8 cellular contexts compared by ENCODE assay signal in the genomic region with DNA sequence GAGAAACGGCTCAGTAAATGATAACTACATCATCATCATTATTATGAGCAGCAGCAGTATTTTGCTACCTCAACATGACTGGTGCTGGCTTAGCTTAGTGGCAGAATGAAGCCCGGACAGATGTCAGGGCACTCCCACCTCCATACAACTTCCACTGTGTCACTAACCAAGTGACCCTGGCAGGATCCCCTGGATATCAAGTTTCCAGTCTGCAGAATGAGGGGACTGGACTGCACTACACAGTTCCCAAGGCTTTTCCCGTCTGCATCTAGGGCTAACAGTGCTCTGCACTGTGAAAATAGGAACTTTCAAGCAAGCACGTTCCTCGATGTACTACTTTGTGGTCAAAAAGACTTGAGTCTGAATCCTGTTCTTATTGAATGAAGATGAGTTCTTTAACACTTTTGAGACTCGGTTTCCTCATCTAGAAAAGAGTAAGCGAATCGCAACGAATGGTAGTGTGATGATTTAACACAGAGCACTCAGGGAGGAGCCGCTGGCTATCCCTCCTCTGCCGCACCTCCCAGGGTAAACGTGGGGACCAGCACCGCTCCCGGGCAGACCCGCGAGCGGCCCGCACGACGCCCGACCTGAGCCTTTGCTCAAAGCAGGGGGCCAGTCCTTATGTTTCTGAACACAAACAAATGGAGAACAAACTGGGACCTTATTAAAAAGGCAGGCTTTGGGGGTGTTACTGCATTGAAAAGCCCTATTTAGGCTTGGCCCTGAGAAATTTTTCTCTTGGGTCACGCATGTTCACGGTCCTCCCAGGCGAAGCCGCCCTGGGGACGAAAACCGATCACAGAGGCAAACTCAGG. TPM values are rescaled to one million over a fixed set of nuclear protein-coding genes. Genes with fewer than 3 reads are reported as not detected.
A peak's percentile ranks its signal among the peaks of the same experiment; 100 is the strongest.
DNase-seq lines count a peak whose midpoint lies in the region; ATAC-seq and TF ChIP-seq lines count a peak whose summit lies in the region.

No MANE protein-coding gene starts in this region.

- peaks cover 12 to 31% (median 21%) of the 10 kb centered on the region in 4 donors for H3K4me1 Mint-ChIP-seq in CD4-positive, alpha-beta memory T cell

- CTCF ChIA-PET in CD4-positive, alpha-beta memory T cell (lab: Charles Lee; ENCODE audit: partially characterized antibody): interaction anchor here (1.3 kb wide), 1 partner anchor 147 kb away, joined by 4 read pairs; a partner anchor contains a TSS

- H3K27me3 Mint-ChIP-seq in CD4-positive, alpha-beta memory T cell: peaks cover 7 to 14% of the 10 kb centered on the region in 2 donors

- peak; percentile 13 for ATAC-seq in left colon
- peak; percentile 8 for ATAC-seq in thoracic aorta (ENCODE audit: insufficient number of reproducible peaks, low FRiP score, low read depth)
- ATAC-seq in HG02840 (IDR thresholded peaks at IDR 0.05; ENCODE audit: low FRiP score, unreplicated experiment): no peak
- ATAC-seq in GM21723 (IDR thresholded peaks at IDR 0.05; ENCODE audit: unreplicated experiment): no peak

- H3K36me3 Mint-ChIP-seq in CD4-positive, alpha-beta memory T cell: peaks cover 0 to 1% of the 10 kb centered on the region in 2 donors

- H3K27ac ChIP-seq in CD4-positive, alpha-beta memory T cell (ENCODE audit: low read depth, low read length): no peak overlapping the region
- no peak overlapping the region for H3K27ac ChIP-seq in HUES64 (ENCODE audit: low read depth, low read length)
- H3K27ac ChIP-seq in thoracic aorta: no peak overlapping the region

- peaks cover 0 to 2% (median 0%) of the 10 kb centered on the region in 8 donors for H3K9me3 Mint-ChIP-seq in CD4-positive, alpha-beta memory T cell

- peak in 2 of 5 donors; percentile 16 to 37 for DNase-seq in CD4-positive, alpha-beta memory T cell
- no peak for DNase-seq in astrocyte of the cerebellum (ENCODE audit: low read depth)
- DNase-seq in left colon: peak in 1 of 2 donors; percentile 13
- DNase-seq in thoracic aorta (ENCODE audit: low spot score): no peak
- DNase-seq in NCI-H774 (lab: John Stamatoyannopoulos, UW): no peak

- H3K4me3 ChIP-seq in CD4-positive, alpha-beta memory T cell (ENCODE audit: low read length in 2 of 2): peak overlapping the region; percentile 0 to 56
- peak overlapping the region; percentile 78 for H3K4me3 ChIP-seq in HUES64 (ENCODE audit: low read length)
- peak overlapping the region; percentile 58 for H3K4me3 ChIP-seq in astrocyte of the cerebellum (ENCODE audit: low read depth, low read length)
- peak overlapping the region; percentile 97 for H3K4me3 ChIP-seq in thoracic aorta

- peak overlapping the region; percentile 85 to 89 (median 86) for H3K4me3 Mint-ChIP-seq in CD4-positive, alpha-beta memory T cell

- peaks cover 25% of the 10 kb centered on the region for H3K4me1 ChIP-seq in CD4-positive, alpha-beta memory T cell (ENCODE audit: insufficient read depth, low read length)
- H3K4me1 ChIP-seq in HUES64 (ENCODE audit: insufficient read depth, low read length): peaks cover 28% of the 10 kb centered on the region
- peaks cover 0 to 14% of the 10 kb centered on the region in 2 donors for H3K4me1 ChIP-seq in thoracic aorta (ENCODE audit: control insufficient read depth in 1 of 2, low read depth in 2 of 2)

- POLR2A ChIA-PET in CD4-positive, alpha-beta memory T cell (lab: Charles Lee; ENCODE audit: partially characterized antibody): interaction anchor here (1.0 to 1.6 kb wide), 2 partner anchors 141 to 169 kb away, joined by 3 to 6 read pairs; a partner anchor contains a TSS

- no peaks in the 10 kb centered on the region for H3K27me3 ChIP-seq in CD4-positive, alpha-beta memory T cell (ENCODE audit: insufficient read depth, low read length)
- H3K27me3 ChIP-seq in HUES64 (ENCODE audit: insufficient read depth, low read length) (peaks cover 24% of the 10 kb centered on the region), thoracic aorta (replicated peaks; ENCODE audit: insufficient read depth) (no peaks in the 10 kb centered on the region)

- 15% methylated on average over 27 of the region's 27 CpGs for WGBS in HUES64

- intact Hi-C loops in CD4-positive, alpha-beta memory T cell (cut with micrococcal nuclease): loop anchor here (2.0 to 5.0 kb wide), 2 partner anchors 112 to 168 kb away; a partner anchor contains a TSS
- intact Hi-C loops in left colon (cut with DNase I, micrococcal nuclease): loop anchor here in 1 of 2 donors (2.0 kb wide), 1 partner anchor 42 kb away; no protein-coding TSS in a partner anchor

- no peaks in the 10 kb centered on the region for H3K36me3 ChIP-seq in CD4-positive, alpha-beta memory T cell (ENCODE audit: insufficient read depth, low read length)
- no peaks in the 10 kb centered on the region for H3K36me3 ChIP-seq in HUES64 (ENCODE audit: insufficient read depth, low read length)
- H3K36me3 ChIP-seq in thoracic aorta: no peaks in the 10 kb centered on the region

- H3K9ac ChIP-seq in HUES64 (ENCODE audit: low read depth, low read length): peak overlapping the region; percentile 70

- in situ Hi-C loops in astrocyte of the cerebellum (cut with HindIII; ENCODE audit: low sequenced_read_pairs): no loop called here

- H3K27ac Mint-ChIP-seq in CD4-positive, alpha-beta memory T cell: peak overlapping the region in 6 of 7 donors; percentile 13 to 89 (median 55)

- no peaks in the 10 kb centered on the region for H3K9me3 ChIP-seq in CD4-positive, alpha-beta memory T cell (ENCODE audit: control insufficient read depth in 1 of 2, low read length in 2 of 2)
- H3K9me3 ChIP-seq in HUES64 (ENCODE audit: insufficient read depth, low read depth, low read length) (no peaks in the 10 kb centered on the region), thoracic aorta (no peaks in the 10 kb centered on the region)

- TF ChIP-seq CTCF in astrocyte of the cerebellum (IDR thresholded peaks at IDR 0.05; ENCODE audit: low read depth, low read length, missing control alignments) (no peak), thoracic aorta (IDR thresholded peaks at IDR 0.05) (no peak)

RNA-seq across cellular contexts. Expression of a gene that starts 0.9 kb away (rescaled TPM):
- total RNA-seq in CD4-positive, alpha-beta memory T cell: 1 to 10 TPM in 1 of 2 experiments, under 1 TPM in 1; 0.80 to 1.7 TPM
- not detected for polyA plus RNA-seq in CD4-positive, alpha-beta memory T cell
- polyA plus RNA-seq in HUES64 (2013, experiment 1 of 2): 5.1 TPM
- polyA plus RNA-seq in HUES64 (2013, experiment 2 of 2): 5.8 TPM
- total RNA-seq in left colon (1 to 10 TPM; 2.1 to 4.6 TPM), thoracic aorta (1 to 10 TPM; 5.3 to 6.1 TPM)

Comparison
In these comparisons a context has a peak if more than half of its experiments do, and no peak if none do; other contexts are left out.
1. H3K4me3 ChIP-seq: peak in every context shown above with its lines; median percentile 97 in thoracic aorta; 78 in HUES64; 58 in astrocyte of the cerebellum; 28 in CD4-positive, alpha-beta memory T cell.
2. ATAC-seq: peak in left colon (single experiment) and thoracic aorta (single experiment); none in HG02840 (single experiment) and GM21723 (single experiment).